8 cellular contexts compared by ENCODE assay signal in genomic region chr22:20020533-20021195, GRCh38. TPM values are rescaled to one million over a fixed set of nuclear protein-coding genes. Genes with fewer than 3 reads are reported as not detected.
DNase-seq lines count a peak whose midpoint lies in the region; ATAC-seq and TF ChIP-seq lines count a peak whose summit lies in the region.

Gene TANGO2, plus strand, starts transcription at chr22:20021110. Its CDS starts 15,689 bp downstream, at chr22:20036799.

- peaks cover 20% of the 10 kb centered on the region for H3K27me3 ChIP-seq in A673 (replicated peaks; ENCODE audit: insufficient read depth, low read depth, low read length, poor library complexity)

- H3K4me3 ChIP-seq in A673 (ENCODE audit: low read depth, low read length, poor library complexity, severe bottlenecking) (peak within 1 kb of the TSS; percentile 86), cardiac fibroblast (replicated peaks in 1 of 2; ENCODE audit: low read depth in 2 of 2, low read length in 2 of 2) (peak within 1 kb of the TSS; percentile 76 to 91)

- no peaks in the 10 kb centered on the region for H3K9me3 Mint-ChIP-seq in activated B cell treated with CpG ODN at 0.5 μM for 24 hours

- H3K27me3 Mint-ChIP-seq in activated B cell treated with CpG ODN at 0.5 μM for 24 hours: no peaks in the 10 kb centered on the region

- DNase-seq in A673 (ENCODE audit: low spot score) (peak; percentile 95), NCI-H345 (lab: John Stamatoyannopoulos, UW) (peak; percentile 87), activated B cell treated with CpG ODN at 0.5 μM for 24 hours (peak; percentile 95), cardiac fibroblast (ENCODE audit: low read depth in 2 of 2) (peak; percentile 84 to 92), iris pigment epithelial cell (ENCODE audit: low read depth) (peak; percentile 85)
- DNase-seq in stimulated activated CD4-positive, alpha-beta T cell treated with anti-CD3 and anti-CD28 coated beads, Interleukin-12 subunit alpha, Interleukin-12 subunit beta, amount 100 ng/mL, for 24 hours (ENCODE audit: low read depth in 2 of 2): peak; percentile 83 to 89

- peak within 1 kb of the TSS; percentile 94 for H3K4me3 Mint-ChIP-seq in activated B cell treated with CpG ODN at 0.5 μM for 24 hours

- H3K27ac Mint-ChIP-seq in activated B cell treated with CpG ODN at 0.5 μM for 24 hours: peak within 1 kb of the TSS; percentile 92

- intact Hi-C loops in A673 (cut with micrococcal nuclease; ENCODE audit: unreplicated experiment) (no loop called here), activated B cell treated with CpG ODN at 0.5 μM for 24 hours (cut with micrococcal nuclease) (loop anchor here (2.0 kb wide), 2 partner anchors 60 to 96 kb away; partner anchors contain the start of genes DGCR8, RANBP1 and TRMT2A)

- ATAC-seq in GM18867 (IDR thresholded peaks at IDR 0.05; ENCODE audit: unreplicated experiment): peak; percentile 79
- peak; percentile 60 for ATAC-seq in HG03139 (IDR thresholded peaks at IDR 0.05; ENCODE audit: unreplicated experiment)
- ATAC-seq in activated B cell treated with CpG ODN at 0.5 μM for 24 hours (ENCODE audit: low read depth): peak; percentile 89

- CTCF ChIA-PET in A673 (lab: Charles Lee): no interaction called here
- CTCF ChIA-PET in activated B cell treated with CpG ODN at 0.5 μM for 24 hours (lab: Charles Lee): interaction anchor here (0.6 kb wide), 1 partner anchor 290 kb away, joined by 3 read pairs; no protein-coding TSS in a partner anchor

- H3K36me3 Mint-ChIP-seq in activated B cell treated with CpG ODN at 0.5 μM for 24 hours (ENCODE audit: low read depth): peaks cover 10% of the 10 kb centered on the region

- no TSS peak for BruUV-seq in A673 (replicated peaks; lab: Mats Ljungman, UMichigan)

- no peaks in the 10 kb centered on the region for H3K9me3 ChIP-seq in A673 (ENCODE audit: low read depth, low read length, poor library complexity, severe bottlenecking)

- no peak for TF ChIP-seq CTCF in A673 (conservative IDR thresholded peaks at IDR 0.05; ENCODE audit: low read depth, low read length)
- TF ChIP-seq CTCF in activated B cell treated with CpG ODN at 0.5 μM for 24 hours (IDR thresholded peaks at IDR 0.05): no peak
- no peak for TF ChIP-seq CTCF in cardiac fibroblast (IDR thresholded peaks at IDR 0.05; ENCODE audit: low read depth, low read length)

- peaks cover 5% of the 10 kb centered on the region for H3K4me1 ChIP-seq in A673 (ENCODE audit: insufficient read depth, low read length, poor library complexity, severe bottlenecking)

- POLR2A ChIA-PET in A673 (lab: Charles Lee; ENCODE audit: low non-redundant PET): no interaction called here
- POLR2A ChIA-PET in activated B cell treated with CpG ODN at 0.5 μM for 24 hours (lab: Charles Lee): interaction anchor here (0.6 to 5.6 kb wide), 12 partner anchors 9 to 682 kb away, joined by 3 to 59 read pairs (median 5); partner anchors contain the start of genes COMT, TRMT2A and TXNRD2

- no peaks in the 10 kb centered on the region for H3K36me3 ChIP-seq in A673 (ENCODE audit: insufficient read depth, low read length, poor library complexity, severe bottlenecking)

- peak within 1 kb of the TSS; percentile 78 for H3K27ac ChIP-seq in A673 (ENCODE audit: low read depth, low read length, poor library complexity, severe bottlenecking)

- peaks cover 44% of the 10 kb centered on the region for H3K4me1 Mint-ChIP-seq in activated B cell treated with CpG ODN at 0.5 μM for 24 hours

RNA-seq across cellular contexts. Expression of gene TANGO2, which starts in this region (rescaled TPM):
- total RNA-seq in A673 (2021): 17.7 and 21.5 TPM in 2 replicates
- 46.1 and 47.2 TPM in 2 replicates for total RNA-seq in activated B cell treated with CpG ODN at 0.5 μM for 24 hours

Comparison
In these comparisons a context has a peak if more than half of its experiments do, and no peak if none do; other contexts are left out.
1. Peak in every context shown above with its lines: DNase-seq, ATAC-seq, H3K4me3 ChIP-seq and H3K27ac ChIP-seq.